1 cellular context compared by ENCODE assay signal in the genomic region with DNA sequence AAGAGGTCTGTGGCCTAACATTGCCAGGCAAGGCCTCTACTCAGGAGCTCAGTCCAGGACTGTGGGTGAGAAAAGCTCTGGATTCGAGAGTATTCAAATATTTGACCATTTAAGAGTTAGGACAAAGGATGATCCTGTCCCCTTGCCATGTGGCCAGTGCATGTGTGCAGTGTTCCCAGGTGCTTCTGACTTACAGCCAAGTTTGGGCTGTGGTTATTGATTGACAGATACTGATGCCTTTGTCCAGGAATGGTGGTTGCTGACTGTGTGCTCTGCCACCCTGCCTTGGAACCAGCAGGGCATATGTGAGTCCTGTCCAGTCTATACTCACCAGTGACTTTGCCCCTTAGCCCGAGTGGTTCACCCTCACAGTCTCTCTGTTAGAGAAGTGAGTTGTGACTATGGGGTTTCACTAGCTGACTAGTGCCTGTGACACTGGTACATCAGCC.
TF ChIP-seq lines count a peak whose summit lies in the region.

No MANE protein-coding gene starts in this region.

TF ChIP-seq in HCT116, 20 proteins besides CTCF, POLR2A, EP300 and RAD21 (continued from another document):
- TF ChIP-seq, protein P1, sequence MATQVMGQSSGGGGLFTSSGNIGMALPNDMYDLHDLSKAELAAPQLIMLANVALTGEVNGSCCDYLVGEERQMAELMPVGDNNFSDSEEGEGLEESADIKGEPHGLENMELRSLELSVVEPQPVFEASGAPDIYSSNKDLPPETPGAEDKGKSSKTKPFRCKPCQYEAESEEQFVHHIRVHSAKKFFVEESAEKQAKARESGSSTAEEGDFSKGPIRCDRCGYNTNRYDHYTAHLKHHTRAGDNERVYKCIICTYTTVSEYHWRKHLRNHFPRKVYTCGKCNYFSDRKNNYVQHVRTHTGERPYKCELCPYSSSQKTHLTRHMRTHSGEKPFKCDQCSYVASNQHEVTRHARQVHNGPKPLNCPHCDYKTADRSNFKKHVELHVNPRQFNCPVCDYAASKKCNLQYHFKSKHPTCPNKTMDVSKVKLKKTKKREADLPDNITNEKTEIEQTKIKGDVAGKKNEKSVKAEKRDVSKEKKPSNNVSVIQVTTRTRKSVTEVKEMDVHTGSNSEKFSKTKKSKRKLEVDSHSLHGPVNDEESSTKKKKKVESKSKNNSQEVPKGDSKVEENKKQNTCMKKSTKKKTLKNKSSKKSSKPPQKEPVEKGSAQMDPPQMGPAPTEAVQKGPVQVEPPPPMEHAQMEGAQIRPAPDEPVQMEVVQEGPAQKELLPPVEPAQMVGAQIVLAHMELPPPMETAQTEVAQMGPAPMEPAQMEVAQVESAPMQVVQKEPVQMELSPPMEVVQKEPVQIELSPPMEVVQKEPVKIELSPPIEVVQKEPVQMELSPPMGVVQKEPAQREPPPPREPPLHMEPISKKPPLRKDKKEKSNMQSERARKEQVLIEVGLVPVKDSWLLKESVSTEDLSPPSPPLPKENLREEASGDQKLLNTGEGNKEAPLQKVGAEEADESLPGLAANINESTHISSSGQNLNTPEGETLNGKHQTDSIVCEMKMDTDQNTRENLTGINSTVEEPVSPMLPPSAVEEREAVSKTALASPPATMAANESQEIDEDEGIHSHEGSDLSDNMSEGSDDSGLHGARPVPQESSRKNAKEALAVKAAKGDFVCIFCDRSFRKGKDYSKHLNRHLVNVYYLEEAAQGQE (IDR thresholded peaks at IDR 0.05; ENCODE audit: low read depth), result no peak
